In the genomic region with DNA sequence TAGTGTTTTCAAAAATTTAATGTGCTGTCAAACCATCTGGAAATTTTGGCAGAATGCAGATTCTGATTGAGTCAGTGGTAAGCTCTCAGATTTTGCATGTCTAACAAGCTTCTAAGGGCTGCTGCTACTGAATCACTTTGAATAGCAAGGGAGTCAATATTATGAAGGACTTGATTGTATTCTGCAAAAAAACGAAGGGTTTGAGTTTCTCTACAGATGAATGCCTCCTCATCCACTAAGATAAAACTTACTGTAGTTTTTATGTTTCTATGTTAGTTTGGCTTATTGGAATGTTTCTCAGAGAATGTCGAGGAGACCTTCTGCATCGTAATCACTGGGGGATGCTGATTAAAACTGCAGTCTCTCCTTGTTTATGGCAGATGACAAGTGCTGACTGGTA, we compare ENCODE assay signal across 27 cellular contexts.
"Had no signal": no experiment of that assay in that cellular context is flagged by ENCODE, and none has a peak within 500 bp of the region (broad histone marks: within the 10 kb centered on the region; RNA-seq: fewer than 3 reads in every experiment).

No MANE protein-coding gene starts in this region.

- H3K27me3 ChIP-seq: neutrophil, right lobe of liver, sigmoid colon, suprapubic skin, testis, tibial artery, transverse colon, upper lobe of right lung, uterus had no signal

- H3K27ac ChIP-seq: neutrophil, parathyroid adenoma, psoas muscle, right lobe of liver, sigmoid colon, suprapubic skin, testis, tibial artery, transverse colon, upper lobe of right lung, uterus had no signal

- H3K9me3 ChIP-seq: neutrophil, psoas muscle, right lobe of liver, sigmoid colon, suprapubic skin, testis, tibial artery, transverse colon, upper lobe of right lung, uterus had no signal

- H3K4me3 ChIP-seq: psoas muscle, right lobe of liver, sigmoid colon, suprapubic skin, testis, tibial artery, transverse colon, upper lobe of right lung, uterus had no signal

- H3K4me1 ChIP-seq: parathyroid adenoma, psoas muscle, right lobe of liver, sigmoid colon, suprapubic skin, testis, tibial artery, transverse colon, upper lobe of right lung, uterus had no signal

- ATAC-seq: naive thymus-derived CD8-positive, alpha-beta T cell; natural killer cell treated with Interleukin-12 subunit alpha and Interleukin-12 subunit beta and Interleukin-15 and Interleukin-18, amount 100 ng/mL, for 72 hours; psoas muscle; right cardiac atrium; right lobe of liver; stimulated activated effector memory CD8-positive, alpha-beta T cell treated with anti-CD3 and anti-CD28 coated beads, Interleukin-12 subunit alpha, Interleukin-12 subunit beta, amount 100 ng/mL, for 72 hours; stimulated activated naive B cell treated with anti-CD40 and anti-IgM and Interleukin-4, amounts not matched to agents 10 μg/mL and 1 μg/mL and 100 μg/mL, for 72 hours; stimulated activated naive CD8-positive, alpha-beta T cell treated with anti-CD3 and anti-CD28 coated beads, Interleukin-15, amount 100 ng/mL, for 72 hours; stimulated activated naive CD8-positive, alpha-beta T cell treated with anti-CD3 and anti-CD28 coated beads, Interleukin-15, Interleukin-2, amounts not matched to agents 100 U/mL and 50 U/mL, for 24 hours; upper lobe of right lung had no signal

- H3K36me3 ChIP-seq: neutrophil, right lobe of liver, sigmoid colon, suprapubic skin, tibial artery, transverse colon, upper lobe of right lung, uterus had no signal

- DNase-seq: naive thymus-derived CD8-positive, alpha-beta T cell; nephron progenitor cell; nucleus accumbens; posterior cingulate gyrus; psoas muscle; right cardiac atrium; right lobe of liver; sigmoid colon; small intestine; stimulated activated CD4-positive, alpha-beta T cell treated with anti-CD3 and anti-CD28 coated beads, Interleukin-15, amount 100 ng/mL, for 24 hours; stimulated activated CD4-positive, alpha-beta T cell treated with anti-CD3 and anti-CD28 coated beads, Interleukin-2, amount 100 ng/mL, for 24 hours; stimulated activated CD4-positive, alpha-beta T cell treated with anti-CD3 and anti-CD28 coated beads, Interleukin-2, amount 100 ng/mL, for 48 hours; stimulated activated CD4-positive, alpha-beta T cell treated with anti-CD3 and anti-CD28 coated beads, Interleukin-4, amount 100 ng/mL, for 24 hours; stimulated activated naive B cell treated with anti-CD40 and anti-IgM and Interleukin-4, amounts not matched to agents 10 μg/mL and 1 μg/mL and 100 μg/mL, for 72 hours; stimulated activated naive CD8-positive, alpha-beta T cell treated with anti-CD3 and anti-CD28 coated beads, Interleukin-15, amount 100 ng/mL, for 72 hours; stimulated activated naive CD8-positive, alpha-beta T cell treated with anti-CD3 and anti-CD28 coated beads, Interleukin-15, Interleukin-2, amounts not matched to agents 100 U/mL and 50 U/mL, for 24 hours; substantia nigra; testis; tibial artery; transverse colon; upper lobe of right lung; uterus had no signal

- FAIRE-seq: small intestine had no signal
